ENCODE assay signal across 11 cellular contexts in genomic region chr6:112218563-112218962, GRCh38. TPM values are rescaled to one million over a fixed set of nuclear protein-coding genes. Genes with fewer than 3 reads are reported as not detected.
DNase-seq lines count a peak whose midpoint lies in the region; ATAC-seq, FAIRE-seq and TF ChIP-seq lines count a peak whose summit lies in the region.
"Had no signal": no experiment of that assay in that cellular context is flagged by ENCODE, and none has a peak within 500 bp of the region (broad histone marks: within the 10 kb centered on the region; RNA-seq: fewer than 3 reads in every experiment).

No MANE protein-coding gene starts in this region.

- dilution Hi-C loops in keratinocyte (cut with MboI; ENCODE audit: extremely low pct_ligation_motif_present, low sequenced_read_pairs), result no loop called here

- H3K9me3 ChIP-seq in keratinocyte (ENCODE audit: control insufficient read depth, low read depth, low read length) (no peaks in the 10 kb centered on the region), tibial nerve (no peaks in the 10 kb centered on the region), pancreas (no peaks in the 10 kb centered on the region)

- no peak overlapping the region for H2AFZ ChIP-seq in keratinocyte (ENCODE audit: control insufficient read depth, low read length)

- no peak overlapping the region for H3K9ac ChIP-seq in keratinocyte (ENCODE audit: control insufficient read depth, extremely low read depth, insufficient read depth, low read length)

- H3K27me3 ChIP-seq in keratinocyte (ENCODE audit: control insufficient read depth, extremely low read depth, insufficient read depth, low read length), result no peaks in the 10 kb centered on the region
- H3K27me3 ChIP-seq in tibial nerve, result no peaks in the 10 kb centered on the region
- H3K27me3 ChIP-seq in pancreas, result no peaks in the 10 kb centered on the region

- H3K4me3 ChIP-seq in keratinocyte (ENCODE audit: control insufficient read depth in 2 of 3, extremely low read depth in 1 of 3, insufficient read depth in 2 of 3, low read depth in 1 of 3, low read length in 3 of 3) (no peak overlapping the region), tibial nerve (no peak overlapping the region), pancreas (no peak overlapping the region)

- H3K27ac Mint-ChIP-seq in activated T-helper 1 cell treated with anti-CD3 and anti-CD28 coated beads, Interleukin-12 subunit alpha, Interleukin-12 subunit beta, Interleukin-2, Interleukin-4 antibody, amounts not matched to agents 30 ng/mL and 10 ng/mL and 1 ng/mL, durations not matched to agents 14 hours and 24 hours and 36 hours, result no peak overlapping the region

- DNase-seq in NCI-H2227 treated with DMSO at 0.1 percent for 48 hours (lab: John Stamatoyannopoulos, UW) (peak; percentile 35), cerebellum (ENCODE audit: low spot score) (peak; percentile 42), keratinocyte (ENCODE audit: low read depth, low spot score) (no peak), tibial nerve (ENCODE audit: low spot score in 2 of 2) (peak; percentile 43 to 56), pancreas (no peak), NCI-H1436 treated with DMSO at 0.1 percent for 48 hours (lab: John Stamatoyannopoulos, UW) (no peak), SW 1271 (lab: John Stamatoyannopoulos, UW) (no peak)
- no peak for DNase-seq in activated T-helper 1 cell treated with anti-CD3 and anti-CD28 coated beads, Interleukin-12 subunit alpha, Interleukin-12 subunit beta, Interleukin-2, Interleukin-4 antibody, amounts not matched to agents 30 ng/mL and 10 ng/mL and 1 ng/mL, durations not matched to agents 14 hours and 24 hours and 36 hours (ENCODE audit: low spot score)
- DNase-seq: activated CD8-positive, alpha-beta memory T cell treated with anti-CD3 and anti-CD28 coated beads for 24 hours; NCI-H2081 had no signal

- no peaks in the 10 kb centered on the region for H3K4me1 Mint-ChIP-seq in activated T-helper 1 cell treated with anti-CD3 and anti-CD28 coated beads, Interleukin-12 subunit alpha, Interleukin-12 subunit beta, Interleukin-2, Interleukin-4 antibody, amounts not matched to agents 30 ng/mL and 10 ng/mL and 1 ng/mL, durations not matched to agents 14 hours and 24 hours and 36 hours (ENCODE audit: low read depth)

- H3K4me3 Mint-ChIP-seq in activated T-helper 1 cell treated with anti-CD3 and anti-CD28 coated beads, Interleukin-12 subunit alpha, Interleukin-12 subunit beta, Interleukin-2, Interleukin-4 antibody, amounts not matched to agents 30 ng/mL and 10 ng/mL and 1 ng/mL, durations not matched to agents 14 hours and 24 hours and 36 hours, result no peak overlapping the region

- H3K79me2 ChIP-seq in keratinocyte (ENCODE audit: control insufficient read depth, insufficient read depth, low read length), result no peaks in the 10 kb centered on the region

- no peak overlapping the region for H3K4me2 ChIP-seq in keratinocyte (ENCODE audit: control insufficient read depth, extremely low read depth, insufficient read depth, low read depth, low read length)

- TF ChIP-seq CTCF in keratinocyte (optimal IDR thresholded peaks at IDR 0.05 in 1 of 3, IDR thresholded peaks at IDR 0.05 in 1 of 3, conservative IDR thresholded peaks at IDR 0.05 in 1 of 3; ENCODE audit: extremely low read depth in 1 of 3, insufficient read depth in 2 of 3, low read length in 3 of 3) (no peak), tibial nerve (IDR thresholded peaks at IDR 0.05) (no peak), pancreas (IDR thresholded peaks at IDR 0.05) (no peak)

- no peaks in the 10 kb centered on the region for H3K9me3 Mint-ChIP-seq in activated T-helper 1 cell treated with anti-CD3 and anti-CD28 coated beads, Interleukin-12 subunit alpha, Interleukin-12 subunit beta, Interleukin-2, Interleukin-4 antibody, amounts not matched to agents 30 ng/mL and 10 ng/mL and 1 ng/mL, durations not matched to agents 14 hours and 24 hours and 36 hours

- ATAC-seq in pancreas, result no peak
- ATAC-seq: Panc1 had no signal

- H3K4me1 ChIP-seq in keratinocyte (ENCODE audit: control insufficient read depth, extremely low read depth, insufficient read depth, low read length), result peaks cover 11% of the 10 kb centered on the region
- peaks cover 0 to 92% (median 37%) of the 10 kb centered on the region in 4 donors for H3K4me1 ChIP-seq in tibial nerve
- H3K4me1 ChIP-seq in pancreas, result no peaks in the 10 kb centered on the region

- H3K27ac ChIP-seq in keratinocyte (ENCODE audit: control insufficient read depth, insufficient read depth, low read length), result no peak overlapping the region
- peak overlapping the region in 3 of 4 donors; percentile 28 to 89 (median 37) for H3K27ac ChIP-seq in tibial nerve
- H3K27ac ChIP-seq in pancreas, result no peak overlapping the region

- H3K9me1 ChIP-seq in keratinocyte (ENCODE audit: control insufficient read depth, extremely low read depth, insufficient read depth, low read length), result no peaks in the 10 kb centered on the region

- H3K36me3 ChIP-seq in keratinocyte (ENCODE audit: control insufficient read depth in 2 of 2, extremely low read depth in 1 of 2, insufficient read depth in 2 of 2, low read length in 2 of 2) (no peaks in the 10 kb centered on the region), tibial nerve (peaks cover 0 to 6% (median 2%) of the 10 kb centered on the region in 3 donors), pancreas (no peaks in the 10 kb centered on the region)

- H3K36me3 Mint-ChIP-seq in activated T-helper 1 cell treated with anti-CD3 and anti-CD28 coated beads, Interleukin-12 subunit alpha, Interleukin-12 subunit beta, Interleukin-2, Interleukin-4 antibody, amounts not matched to agents 30 ng/mL and 10 ng/mL and 1 ng/mL, durations not matched to agents 14 hours and 24 hours and 36 hours (ENCODE audit: low read depth), result no peaks in the 10 kb centered on the region

- 59 to 78% methylated on average over 5 of the region's 5 CpGs for WGBS in tibial nerve, 2 donors
- WGBS in pancreas, 2 donors, result 66 to 71% methylated on average over 5 of the region's 5 CpGs

- H4K20me1 ChIP-seq in keratinocyte (ENCODE audit: control insufficient read depth, extremely low read depth, insufficient read depth, low read length), result no peaks in the 10 kb centered on the region

- TF ChIP-seq EP300 in tibial nerve (IDR thresholded peaks at IDR 0.05), result peak in 1 of 2 donors; percentile 68

- intact Hi-C loops in pancreas (cut with DNase I), result no loop called here
- intact Hi-C loops in activated T-helper 1 cell treated with anti-CD3 and anti-CD28 coated beads, Interleukin-12 subunit alpha, Interleukin-12 subunit beta, Interleukin-2, Interleukin-4 antibody, amounts not matched to agents 30 ng/mL and 10 ng/mL and 1 ng/mL, durations not matched to agents 14 hours and 24 hours and 36 hours (cut with micrococcal nuclease), result no loop called here

- no peak for TF ChIP-seq POLR2A in tibial nerve (IDR thresholded peaks at IDR 0.05)

- FAIRE-seq in keratinocyte (lab: Jason Lieb, UNC) (peak; percentile 57), pancreas (lab: Jason Lieb, UNC) (no peak)

- H3K27me3 Mint-ChIP-seq in activated T-helper 1 cell treated with anti-CD3 and anti-CD28 coated beads, Interleukin-12 subunit alpha, Interleukin-12 subunit beta, Interleukin-2, Interleukin-4 antibody, amounts not matched to agents 30 ng/mL and 10 ng/mL and 1 ng/mL, durations not matched to agents 14 hours and 24 hours and 36 hours (ENCODE audit: insufficient read depth), result peaks cover 23% of the 10 kb centered on the region

RNA-seq across cellular contexts. Expression of gene LAMA4, which starts 35.8 kb away (rescaled TPM):
- 65.4 TPM for total RNA-seq in cerebellum
- polyA plus RNA-seq in keratinocyte, result 0.10 to 0.39 TPM (median 0.12 TPM) in 3 replicates
- 0.47 TPM for polyA plus RNA-seq in keratinocyte (2011; ENCODE audit: low read depth)
- polyA plus RNA-seq in keratinocyte (2011; cell fraction: cytosol; rRNA removed), result 0.04 and 0.14 TPM in 2 replicates
- 0.22 and 0.52 TPM in 2 replicates for polyA plus RNA-seq in keratinocyte (2011; cell fraction: nucleus; rRNA removed)
- 0.06 and 0.17 TPM in 2 replicates for polyA plus RNA-seq in keratinocyte (2012; ENCODE audit: low replicate concordance)
- 0.06 to 0.36 TPM in 2 of 3 replicates, not detected in the other for polyA minus RNA-seq in keratinocyte
- polyA minus RNA-seq in keratinocyte (2011; cell fraction: cytosol; rRNA and poly(A)+ RNA removed), result not detected
- not detected in 2 replicates for polyA minus RNA-seq in keratinocyte (2011; cell fraction: nucleus; rRNA and poly(A)+ RNA removed)
- 100 to 1,000 TPM; 229 to 524 (median 468) TPM for total RNA-seq in tibial nerve
- 10 to 100 TPM in 2 of 6 donors, 1 to 10 TPM in 4; 1.3 to 14.0 (median 5.0) TPM for total RNA-seq in pancreas
- 1 to 10 TPM; 3.4 to 5.2 TPM for polyA plus RNA-seq in pancreas
- not detected in 2 replicates for total RNA-seq in activated T-helper 1 cell treated with anti-CD3 and anti-CD28 coated beads, Interleukin-12 subunit alpha, Interleukin-12 subunit beta, Interleukin-2, Interleukin-4 antibody, amounts not matched to agents 30 ng/mL and 10 ng/mL and 1 ng/mL, durations not matched to agents 14 hours and 24 hours and 36 hours

Comparison
In these comparisons a context has a peak if more than half of its experiments do, and no peak if none do; other contexts are left out.
1. DNase-seq: peak in NCI-H2227 treated with DMSO at 0.1 percent for 48 hours (single experiment), cerebellum (single experiment) and tibial nerve (2 of 2); none in keratinocyte (single experiment), pancreas (0 of 6), NCI-H1436 treated with DMSO at 0.1 percent for 48 hours (single experiment), activated T-helper 1 cell treated with anti-CD3 and anti-CD28 coated beads, Interleukin-12 subunit alpha, Interleukin-12 subunit beta, Interleukin-2, Interleukin-4 antibody, amounts not matched to agents 30 ng/mL and 10 ng/mL and 1 ng/mL, durations not matched to agents 14 hours and 24 hours and 36 hours (single experiment) and SW 1271 (0 of 2).
2. H3K27ac ChIP-seq: peak in tibial nerve (3 of 4); none in keratinocyte (single experiment) and pancreas (0 of 4).